Comparison of ENCODE assay signal across 1 cellular context in the genomic region with DNA sequence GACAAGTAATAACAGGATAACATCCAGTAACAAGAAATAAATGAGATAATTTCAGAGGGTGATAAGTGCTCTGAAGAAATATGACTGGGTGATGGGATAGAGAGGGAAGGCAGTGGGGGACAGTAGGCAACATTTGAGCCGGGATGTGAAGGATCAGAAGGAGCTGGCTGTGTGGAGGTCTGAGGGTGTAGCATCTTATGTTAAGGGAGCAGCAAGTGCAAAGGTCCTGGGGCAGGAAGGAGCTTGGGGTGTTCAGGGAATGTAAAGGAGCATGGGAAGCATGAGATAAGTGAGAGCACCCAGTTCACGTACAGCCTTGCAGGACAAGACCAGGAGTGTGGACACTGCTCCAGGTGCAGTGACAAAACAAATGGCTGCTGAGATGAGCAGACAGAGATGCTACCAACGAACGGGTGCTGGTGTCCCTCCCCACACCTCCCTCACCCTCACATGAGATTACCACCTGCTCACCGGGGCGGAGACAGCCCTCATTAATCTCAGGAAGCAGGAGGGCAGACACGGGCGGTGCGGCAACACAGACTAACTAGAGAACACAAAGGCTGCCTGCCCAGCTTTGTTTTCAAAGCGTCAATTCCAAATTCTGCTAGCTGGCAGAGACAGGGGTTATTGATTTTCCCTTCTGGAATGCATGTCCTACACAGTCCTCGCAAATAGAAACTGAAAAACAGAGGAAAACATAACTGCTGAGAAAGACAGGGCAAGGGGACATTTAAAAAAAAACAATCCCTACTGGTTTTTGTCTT.
A peak's percentile ranks its signal among the peaks of the same experiment; 100 is the strongest.
TF ChIP-seq lines count a peak whose summit lies in the region.

No MANE protein-coding gene starts in this region.

TF ChIP-seq in liver, 16 proteins besides CTCF, POLR2A, EP300 and RAD21 (continued from another document):
- TF ChIP-seq FOXA2 (IDR thresholded peaks at IDR 0.05) = no peak
- TF ChIP-seq, protein P1, sequence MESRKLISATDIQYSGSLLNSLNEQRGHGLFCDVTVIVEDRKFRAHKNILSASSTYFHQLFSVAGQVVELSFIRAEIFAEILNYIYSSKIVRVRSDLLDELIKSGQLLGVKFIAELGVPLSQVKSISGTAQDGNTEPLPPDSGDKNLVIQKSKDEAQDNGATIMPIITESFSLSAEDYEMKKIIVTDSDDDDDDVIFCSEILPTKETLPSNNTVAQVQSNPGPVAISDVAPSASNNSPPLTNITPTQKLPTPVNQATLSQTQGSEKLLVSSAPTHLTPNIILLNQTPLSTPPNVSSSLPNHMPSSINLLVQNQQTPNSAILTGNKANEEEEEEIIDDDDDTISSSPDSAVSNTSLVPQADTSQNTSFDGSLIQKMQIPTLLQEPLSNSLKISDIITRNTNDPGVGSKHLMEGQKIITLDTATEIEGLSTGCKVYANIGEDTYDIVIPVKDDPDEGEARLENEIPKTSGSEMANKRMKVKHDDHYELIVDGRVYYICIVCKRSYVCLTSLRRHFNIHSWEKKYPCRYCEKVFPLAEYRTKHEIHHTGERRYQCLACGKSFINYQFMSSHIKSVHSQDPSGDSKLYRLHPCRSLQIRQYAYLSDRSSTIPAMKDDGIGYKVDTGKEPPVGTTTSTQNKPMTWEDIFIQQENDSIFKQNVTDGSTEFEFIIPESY (IDR thresholded peaks at IDR 0.05) = peak; percentile 43
- TF ChIP-seq, protein P2, sequence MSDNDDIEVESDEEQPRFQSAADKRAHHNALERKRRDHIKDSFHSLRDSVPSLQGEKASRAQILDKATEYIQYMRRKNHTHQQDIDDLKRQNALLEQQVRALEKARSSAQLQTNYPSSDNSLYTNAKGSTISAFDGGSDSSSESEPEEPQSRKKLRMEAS (IDR thresholded peaks at IDR 0.05) = peak; percentile 89
